1 cellular context compared by ENCODE assay signal in the genomic region with DNA sequence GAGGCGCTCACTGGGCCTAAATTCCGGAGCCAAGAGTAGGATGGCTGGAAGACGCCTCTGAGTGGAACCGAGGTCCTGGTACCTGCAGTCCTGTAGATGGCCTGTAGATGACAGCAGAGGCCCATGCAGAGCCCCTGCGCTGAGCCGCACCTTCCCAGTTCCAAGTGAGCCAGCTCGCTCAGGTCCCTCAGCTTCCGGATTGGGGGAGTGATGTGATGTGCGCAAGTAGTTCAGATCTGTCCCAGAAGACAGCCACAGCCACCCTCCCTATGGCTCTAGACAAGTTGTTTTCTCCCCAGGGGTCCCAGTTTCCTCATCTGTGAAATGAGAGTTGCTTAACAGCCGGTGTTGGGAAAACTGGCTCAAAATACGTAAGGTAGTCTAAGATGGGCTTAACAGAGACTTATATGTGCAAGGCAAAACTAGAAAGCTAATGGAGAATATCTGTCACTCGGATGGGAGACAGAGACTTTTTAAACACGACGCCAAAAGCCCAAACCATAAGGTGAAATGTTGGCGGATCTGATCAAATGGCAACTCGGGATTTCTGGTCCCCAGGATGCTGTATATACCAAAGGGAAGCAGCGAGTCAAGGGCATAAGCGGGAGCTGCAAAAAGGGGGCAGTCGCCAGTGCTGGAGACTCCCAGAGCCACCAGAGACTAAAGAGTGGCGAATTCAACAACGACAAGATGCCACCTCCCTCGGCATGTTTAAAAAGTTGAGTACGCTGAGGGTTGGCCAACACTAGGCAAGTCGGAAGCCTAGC.
TF ChIP-seq lines count a peak whose summit lies in the region.

No MANE protein-coding gene starts in this region.

TF ChIP-seq in K562, 482 proteins besides CTCF, POLR2A, EP300 and RAD21 (continued from another document):
- TF ChIP-seq STAG1 (CRISPR knock-in tag; IDR thresholded peaks at IDR 0.05; ENCODE audit: borderline replicate concordance) (peak; percentile 66; the same call in 1 of the 2 replicates), CTBP1 (IDR thresholded peaks at IDR 0.05; ENCODE audit: borderline replicate concordance) (peak; percentile 31; the same call in 1 of the 2 replicates), ZNF133 (CRISPR knock-in tag; IDR thresholded peaks at IDR 0.05) (no peak), MXI1 (IDR thresholded peaks at IDR 0.05; ENCODE audit: low read depth, low read length) (no peak), TBP (optimal IDR thresholded peaks at IDR 0.05; ENCODE audit: low read depth, low read length) (peak; percentile 9), ZKSCAN8 (CRISPR knock-in tag; IDR thresholded peaks at IDR 0.05) (0 out of 2 replicates have a peak, but pooled peaks have one; percentile 25), MEIS2 (IDR thresholded peaks at IDR 0.05; ENCODE audit: partially characterized antibody) (no peak), POLR2H (tag; IDR thresholded peaks at IDR 0.05; ENCODE audit: low read depth) (no peak), RB1 (IDR thresholded peaks at IDR 0.05; ENCODE audit: low read depth) (peak; percentile 31; the same call in 1 of the 2 replicates), KAT8 (IDR thresholded peaks at IDR 0.05; ENCODE audit: low read depth) (no peak), TCF3 (CRISPR knock-in tag; IDR thresholded peaks at IDR 0.05) (no peak), MTA1 (IDR thresholded peaks at IDR 0.05; ENCODE audit: borderline replicate concordance) (no peak), ATF2 (CRISPR knock-in tag; IDR thresholded peaks at IDR 0.05) (no peak), DEAF1 (CRISPR knock-in tag; IDR thresholded peaks at IDR 0.05) (peak; percentile 84), ZNF444 (CRISPR knock-in tag; IDR thresholded peaks at IDR 0.05) (no peak), ZNF766 (CRISPR knock-in tag; conservative IDR thresholded peaks at IDR 0.05) (no peak), TARDBP (IDR thresholded peaks at IDR 0.05) (no peak), JUND (IDR thresholded peaks at IDR 0.05; ENCODE audit: borderline replicate concordance, low read depth, low read length) (peak; percentile 48; the same call in 1 of the 2 replicates), JUND (tag; IDR thresholded peaks at IDR 0.05; ENCODE audit: borderline replicate concordance, low read depth, low read length) (no peak), CEBPG (CRISPR knock-in tag; IDR thresholded peaks at IDR 0.05) (no peak), CEBPG (tag; conservative IDR thresholded peaks at IDR 0.05 in 1 of 2, IDR thresholded peaks at IDR 0.05 in 1 of 2) (no peak)
- TF ChIP-seq, protein P1, sequence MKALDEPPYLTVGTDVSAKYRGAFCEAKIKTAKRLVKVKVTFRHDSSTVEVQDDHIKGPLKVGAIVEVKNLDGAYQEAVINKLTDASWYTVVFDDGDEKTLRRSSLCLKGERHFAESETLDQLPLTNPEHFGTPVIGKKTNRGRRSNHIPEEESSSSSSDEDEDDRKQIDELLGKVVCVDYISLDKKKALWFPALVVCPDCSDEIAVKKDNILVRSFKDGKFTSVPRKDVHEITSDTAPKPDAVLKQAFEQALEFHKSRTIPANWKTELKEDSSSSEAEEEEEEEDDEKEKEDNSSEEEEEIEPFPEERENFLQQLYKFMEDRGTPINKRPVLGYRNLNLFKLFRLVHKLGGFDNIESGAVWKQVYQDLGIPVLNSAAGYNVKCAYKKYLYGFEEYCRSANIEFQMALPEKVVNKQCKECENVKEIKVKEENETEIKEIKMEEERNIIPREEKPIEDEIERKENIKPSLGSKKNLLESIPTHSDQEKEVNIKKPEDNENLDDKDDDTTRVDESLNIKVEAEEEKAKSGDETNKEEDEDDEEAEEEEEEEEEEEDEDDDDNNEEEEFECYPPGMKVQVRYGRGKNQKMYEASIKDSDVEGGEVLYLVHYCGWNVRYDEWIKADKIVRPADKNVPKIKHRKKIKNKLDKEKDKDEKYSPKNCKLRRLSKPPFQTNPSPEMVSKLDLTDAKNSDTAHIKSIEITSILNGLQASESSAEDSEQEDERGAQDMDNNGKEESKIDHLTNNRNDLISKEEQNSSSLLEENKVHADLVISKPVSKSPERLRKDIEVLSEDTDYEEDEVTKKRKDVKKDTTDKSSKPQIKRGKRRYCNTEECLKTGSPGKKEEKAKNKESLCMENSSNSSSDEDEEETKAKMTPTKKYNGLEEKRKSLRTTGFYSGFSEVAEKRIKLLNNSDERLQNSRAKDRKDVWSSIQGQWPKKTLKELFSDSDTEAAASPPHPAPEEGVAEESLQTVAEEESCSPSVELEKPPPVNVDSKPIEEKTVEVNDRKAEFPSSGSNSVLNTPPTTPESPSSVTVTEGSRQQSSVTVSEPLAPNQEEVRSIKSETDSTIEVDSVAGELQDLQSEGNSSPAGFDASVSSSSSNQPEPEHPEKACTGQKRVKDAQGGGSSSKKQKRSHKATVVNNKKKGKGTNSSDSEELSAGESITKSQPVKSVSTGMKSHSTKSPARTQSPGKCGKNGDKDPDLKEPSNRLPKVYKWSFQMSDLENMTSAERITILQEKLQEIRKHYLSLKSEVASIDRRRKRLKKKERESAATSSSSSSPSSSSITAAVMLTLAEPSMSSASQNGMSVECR (CRISPR knock-in tag; IDR thresholded peaks at IDR 0.05): no peak
- TF ChIP-seq, protein P2, sequence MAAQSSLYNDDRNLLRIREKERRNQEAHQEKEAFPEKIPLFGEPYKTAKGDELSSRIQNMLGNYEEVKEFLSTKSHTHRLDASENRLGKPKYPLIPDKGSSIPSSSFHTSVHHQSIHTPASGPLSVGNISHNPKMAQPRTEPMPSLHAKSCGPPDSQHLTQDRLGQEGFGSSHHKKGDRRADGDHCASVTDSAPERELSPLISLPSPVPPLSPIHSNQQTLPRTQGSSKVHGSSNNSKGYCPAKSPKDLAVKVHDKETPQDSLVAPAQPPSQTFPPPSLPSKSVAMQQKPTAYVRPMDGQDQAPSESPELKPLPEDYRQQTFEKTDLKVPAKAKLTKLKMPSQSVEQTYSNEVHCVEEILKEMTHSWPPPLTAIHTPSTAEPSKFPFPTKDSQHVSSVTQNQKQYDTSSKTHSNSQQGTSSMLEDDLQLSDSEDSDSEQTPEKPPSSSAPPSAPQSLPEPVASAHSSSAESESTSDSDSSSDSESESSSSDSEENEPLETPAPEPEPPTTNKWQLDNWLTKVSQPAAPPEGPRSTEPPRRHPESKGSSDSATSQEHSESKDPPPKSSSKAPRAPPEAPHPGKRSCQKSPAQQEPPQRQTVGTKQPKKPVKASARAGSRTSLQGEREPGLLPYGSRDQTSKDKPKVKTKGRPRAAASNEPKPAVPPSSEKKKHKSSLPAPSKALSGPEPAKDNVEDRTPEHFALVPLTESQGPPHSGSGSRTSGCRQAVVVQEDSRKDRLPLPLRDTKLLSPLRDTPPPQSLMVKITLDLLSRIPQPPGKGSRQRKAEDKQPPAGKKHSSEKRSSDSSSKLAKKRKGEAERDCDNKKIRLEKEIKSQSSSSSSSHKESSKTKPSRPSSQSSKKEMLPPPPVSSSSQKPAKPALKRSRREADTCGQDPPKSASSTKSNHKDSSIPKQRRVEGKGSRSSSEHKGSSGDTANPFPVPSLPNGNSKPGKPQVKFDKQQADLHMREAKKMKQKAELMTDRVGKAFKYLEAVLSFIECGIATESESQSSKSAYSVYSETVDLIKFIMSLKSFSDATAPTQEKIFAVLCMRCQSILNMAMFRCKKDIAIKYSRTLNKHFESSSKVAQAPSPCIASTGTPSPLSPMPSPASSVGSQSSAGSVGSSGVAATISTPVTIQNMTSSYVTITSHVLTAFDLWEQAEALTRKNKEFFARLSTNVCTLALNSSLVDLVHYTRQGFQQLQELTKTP (IDR thresholded peaks at IDR 0.05; ENCODE audit: low read depth in 1 of 2, partially characterized antibody in 2 of 2): no peak
- TF ChIP-seq, protein P3, sequence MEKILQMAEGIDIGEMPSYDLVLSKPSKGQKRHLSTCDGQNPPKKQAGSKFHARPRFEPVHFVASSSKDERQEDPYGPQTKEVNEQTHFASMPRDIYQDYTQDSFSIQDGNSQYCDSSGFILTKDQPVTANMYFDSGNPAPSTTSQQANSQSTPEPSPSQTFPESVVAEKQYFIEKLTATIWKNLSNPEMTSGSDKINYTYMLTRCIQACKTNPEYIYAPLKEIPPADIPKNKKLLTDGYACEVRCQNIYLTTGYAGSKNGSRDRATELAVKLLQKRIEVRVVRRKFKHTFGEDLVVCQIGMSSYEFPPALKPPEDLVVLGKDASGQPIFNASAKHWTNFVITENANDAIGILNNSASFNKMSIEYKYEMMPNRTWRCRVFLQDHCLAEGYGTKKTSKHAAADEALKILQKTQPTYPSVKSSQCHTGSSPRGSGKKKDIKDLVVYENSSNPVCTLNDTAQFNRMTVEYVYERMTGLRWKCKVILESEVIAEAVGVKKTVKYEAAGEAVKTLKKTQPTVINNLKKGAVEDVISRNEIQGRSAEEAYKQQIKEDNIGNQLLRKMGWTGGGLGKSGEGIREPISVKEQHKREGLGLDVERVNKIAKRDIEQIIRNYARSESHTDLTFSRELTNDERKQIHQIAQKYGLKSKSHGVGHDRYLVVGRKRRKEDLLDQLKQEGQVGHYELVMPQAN (IDR thresholded peaks at IDR 0.05; ENCODE audit: borderline replicate concordance): no peak
